In genomic region chr11:108926522-108927380, GRCh38 we compare ENCODE assay signal across 1 cellular context.
TF ChIP-seq lines count a peak whose summit lies in the region.

No MANE protein-coding gene starts in this region.

TF ChIP-seq in GM23338, 12 proteins besides CTCF, POLR2A, EP300 and RAD21 (continued from another document):
- TF ChIP-seq ZNF462 (CRISPR knock-in tag; IDR thresholded peaks at IDR 0.05) (no peak), POLR2AphosphoS5 (IDR thresholded peaks at IDR 0.05; ENCODE audit: low read depth) (no peak), CREB1 (CRISPR knock-in tag; IDR thresholded peaks at IDR 0.05; ENCODE audit: low read depth) (no peak), NANOG (IDR thresholded peaks at IDR 0.05; ENCODE audit: borderline replicate concordance) (no peak), ZNF331 (CRISPR knock-in tag; IDR thresholded peaks at IDR 0.05; ENCODE audit: low read depth) (no peak), JUNB (IDR thresholded peaks at IDR 0.05; ENCODE audit: unreplicated experiment) (no peak), REST (IDR thresholded peaks at IDR 0.05; ENCODE audit: unreplicated experiment) (no peak), ZNF114 (CRISPR knock-in tag; IDR thresholded peaks at IDR 0.05) (no peak)
